1 cellular context compared by ENCODE assay signal in the genomic region with DNA sequence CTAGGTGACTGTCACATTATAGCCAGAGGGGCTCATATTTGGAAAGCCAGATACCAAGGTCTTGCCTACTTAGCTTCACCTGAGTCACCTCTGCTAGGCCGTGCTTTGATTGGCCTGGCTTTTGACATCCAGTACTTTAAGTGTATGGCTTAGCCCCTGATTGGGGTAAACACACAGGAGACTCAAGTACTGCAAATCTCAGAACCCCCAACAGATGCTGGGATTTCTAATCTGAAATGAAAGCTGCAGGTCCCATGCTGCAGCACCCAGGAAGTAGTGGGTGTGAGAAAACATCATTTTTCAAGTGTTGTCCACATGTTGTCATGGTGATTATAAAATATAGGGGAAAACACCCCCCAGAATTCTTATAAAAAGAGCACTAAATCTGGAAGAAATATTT.
TF ChIP-seq lines count a peak whose summit lies in the region.

No MANE protein-coding gene starts in this region.

TF ChIP-seq in K562, 482 proteins besides CTCF, POLR2A, EP300 and RAD21:
- TF ChIP-seq CGGBP1 (CRISPR knock-in tag; IDR thresholded peaks at IDR 0.05) (no peak), MAFK (IDR thresholded peaks at IDR 0.05; ENCODE audit: low read length) (no peak), RFX1 (IDR thresholded peaks at IDR 0.05) (peak; percentile 40), GTF2F1 (IDR thresholded peaks at IDR 0.05; ENCODE audit: low read depth, low read length) (no peak)
